Comparison of ENCODE assay signal across 21 cellular contexts in the genomic region with DNA sequence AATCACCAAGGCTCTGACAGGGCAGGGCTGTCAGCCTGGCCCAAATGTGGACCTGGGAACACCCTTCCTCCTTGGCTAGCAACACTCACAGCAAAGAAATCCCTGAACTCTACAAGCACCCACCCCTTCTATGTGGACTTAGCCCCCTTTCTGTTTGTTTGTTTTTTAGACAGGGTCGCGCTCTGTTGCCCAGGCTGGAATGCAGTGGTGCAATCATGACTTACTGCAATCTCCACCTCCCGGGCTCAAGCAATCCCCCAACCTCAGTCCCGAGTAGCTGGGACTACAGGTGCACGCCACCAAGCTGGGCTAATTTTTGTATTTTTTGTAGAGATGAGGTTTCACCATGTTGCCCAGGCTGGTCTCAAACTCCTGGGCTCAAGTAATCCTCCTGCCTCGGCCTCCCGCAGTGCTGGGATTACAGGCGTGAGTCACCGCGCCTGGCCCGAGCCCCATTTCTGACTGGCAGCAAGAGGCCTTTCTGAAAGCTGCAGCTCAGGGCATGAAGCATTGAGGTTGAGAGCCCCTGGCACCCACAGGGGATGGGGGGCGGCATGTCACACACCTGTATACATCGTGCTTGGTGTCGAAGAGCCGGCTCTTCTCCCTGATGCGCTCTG. TPM values are rescaled to one million over a fixed set of nuclear protein-coding genes. Genes with fewer than 3 reads are reported as not detected.
DNase-seq lines count a peak whose midpoint lies in the region; ATAC-seq and TF ChIP-seq lines count a peak whose summit lies in the region.
"Had no signal": no experiment of that assay in that cellular context is flagged by ENCODE, and none has a peak within 500 bp of the region (broad histone marks: within the 10 kb centered on the region; RNA-seq: fewer than 3 reads in every experiment).

No MANE protein-coding gene starts in this region.

- DNase-seq in HCT116 (ENCODE audit: low read depth, low spot score) = no peak
- no peak for DNase-seq in WTC11 (ENCODE audit: low spot score)
- DNase-seq in left kidney (ENCODE audit: low read depth, low spot score) = peak; percentile 70
- DNase-seq in suprapubic skin (ENCODE audit: low spot score in 2 of 2) = no peak
- DNase-seq in AML-193 (lab: John Stamatoyannopoulos, UW) = no peak
- no peak for DNase-seq in NCI-H345 treated with DMSO at 0.1 percent for 48 hours (lab: John Stamatoyannopoulos, UW; ENCODE audit: unreplicated experiment)
- DNase-seq in DMS114 treated with DMSO at 0.1 percent for 48 hours (lab: John Stamatoyannopoulos, UW; ENCODE audit: unreplicated experiment) = no peak
- DNase-seq in NK-92 (lab: John Stamatoyannopoulos, UW; ENCODE audit: unreplicated experiment) = no peak
- DNase-seq: activated CD8-positive, alpha-beta memory T cell treated with anti-CD3 and anti-CD28 coated beads, Interleukin-2, amount 10 ng/mL, durations not matched to agents 7 days and 5 days; activated effector memory CD4-positive, alpha-beta T cell treated with Interleukin-2 at 50 U/mL for 16 hours; C1 segment of cervical spinal cord; mesendoderm; MM.1S; NCI-H2081 treated with DMSO at 0.1 percent for 48 hours; OCI-M1; SK-N-SH; stimulated activated CD4-positive, alpha-beta T cell treated with anti-CD3 and anti-CD28 coated beads, Interleukin-15, amount 100 ng/mL, for 24 hours; stimulated activated naive B cell treated with anti-CD40 and anti-IgM and Interleukin-4, amounts not matched to agents 10 μg/mL and 1 μg/mL and 100 μg/mL, for 72 hours; T1000 had no signal

- H3K9me3 ChIP-seq in HCT116 (ENCODE audit: control insufficient read depth in 1 of 2, insufficient read depth in 1 of 2, low read depth in 1 of 2, low read length in 2 of 2) = no peaks in the 10 kb centered on the region
- H3K9me3 ChIP-seq in suprapubic skin = no peaks in the 10 kb centered on the region
- H3K9me3 ChIP-seq: SK-N-SH, upper lobe of right lung had no signal

- TF ChIP-seq POLR2A in HCT116 (IDR thresholded peaks at IDR 0.05; ENCODE audit: borderline replicate concordance, extremely low read depth, insufficient read depth, insufficient read length) (no peak), suprapubic skin (IDR thresholded peaks at IDR 0.05) (no peak)

- H3K4me1 ChIP-seq in HCT116 (ENCODE audit: control insufficient read depth in 1 of 2, insufficient read depth in 2 of 2, low read length in 2 of 2) (peaks cover 35 to 43% of the 10 kb centered on the region in 2 experiments), suprapubic skin (peaks cover 49% of the 10 kb centered on the region)

- no peaks in the 10 kb centered on the region; the same call in 1 of the 2 replicates for H3K27me3 Mint-ChIP-seq in WTC11 (ENCODE audit: low read depth)
- H3K27me3 Mint-ChIP-seq: activated CD8-positive, alpha-beta memory T cell treated with anti-CD3 and anti-CD28 coated beads, Interleukin-2, amount 10 ng/mL, durations not matched to agents 7 days and 5 days had no signal

- no peaks in the 10 kb centered on the region for H3K9me3 Mint-ChIP-seq in WTC11
- H3K9me3 Mint-ChIP-seq: nephron; stimulated activated naive B cell treated with anti-CD40 and anti-IgM and Interleukin-4, amounts not matched to agents 10 μg/mL and 1 μg/mL and 100 μg/mL, for 72 hours had no signal

- H3K4me2 ChIP-seq in HCT116 (ENCODE audit: low read length) = peak overlapping the region; percentile 67
- H3K4me2 ChIP-seq: SK-N-SH had no signal

- no peaks in the 10 kb centered on the region for H3K9me2 ChIP-seq in HCT116 (ENCODE audit: insufficient read depth)
- H3K9me2 ChIP-seq: SK-N-SH had no signal

- H3K27ac ChIP-seq in HCT116 (ENCODE audit: low read depth, low read length) (peak overlapping the region; percentile 17), suprapubic skin (peak overlapping the region; percentile 90)

- CTCF ChIA-PET in HCT116 (lab: Charles Lee) (interaction anchor here (1.8 kb wide), 1 partner anchor 138 kb away, joined by 5 read pairs; no protein-coding TSS in a partner anchor), WTC11 (lab: Charles Lee) (interaction anchor here (1.7 to 7.3 kb wide), 2 partner anchors 28 to 138 kb away, joined by 10 to 49 read pairs; no protein-coding TSS in a partner anchor)

- peaks cover 5% of the 10 kb centered on the region for H4K20me1 ChIP-seq in HCT116 (ENCODE audit: insufficient read depth)

- peaks cover 48% of the 10 kb centered on the region for H3K4me1 Mint-ChIP-seq in WTC11
- H3K4me1 Mint-ChIP-seq: activated CD8-positive, alpha-beta memory T cell treated with anti-CD3 and anti-CD28 coated beads, Interleukin-2, amount 10 ng/mL, durations not matched to agents 7 days and 5 days; stimulated activated naive B cell treated with anti-CD40 and anti-IgM and Interleukin-4, amounts not matched to agents 10 μg/mL and 1 μg/mL and 100 μg/mL, for 72 hours had no signal

- POLR2A ChIA-PET in HCT116 (lab: Charles Lee) (no interaction called here), WTC11 (lab: Charles Lee) (no interaction called here)

- H2AFZ ChIP-seq in HCT116 (ENCODE audit: low read depth, low read length, poor library complexity, severe bottlenecking) = no peak overlapping the region

- no peak overlapping the region for H3K4me3 Mint-ChIP-seq in WTC11
- H3K4me3 Mint-ChIP-seq: activated CD8-positive, alpha-beta memory T cell treated with anti-CD3 and anti-CD28 coated beads, Interleukin-2, amount 10 ng/mL, durations not matched to agents 7 days and 5 days; nephron; stimulated activated naive B cell treated with anti-CD40 and anti-IgM and Interleukin-4, amounts not matched to agents 10 μg/mL and 1 μg/mL and 100 μg/mL, for 72 hours had no signal

- H3K27me3 ChIP-seq in HCT116 (ENCODE audit: insufficient read depth, low read length) (no peaks in the 10 kb centered on the region), suprapubic skin (no peaks in the 10 kb centered on the region)
- H3K27me3 ChIP-seq: upper lobe of right lung had no signal

- H3K27ac Mint-ChIP-seq in WTC11 = no peak overlapping the region
- H3K27ac Mint-ChIP-seq: activated CD8-positive, alpha-beta memory T cell treated with anti-CD3 and anti-CD28 coated beads, Interleukin-2, amount 10 ng/mL, durations not matched to agents 7 days and 5 days; stimulated activated naive B cell treated with anti-CD40 and anti-IgM and Interleukin-4, amounts not matched to agents 10 μg/mL and 1 μg/mL and 100 μg/mL, for 72 hours had no signal

- peaks cover 30% of the 10 kb centered on the region for H3K36me3 Mint-ChIP-seq in WTC11
- H3K36me3 Mint-ChIP-seq: activated CD8-positive, alpha-beta memory T cell treated with anti-CD3 and anti-CD28 coated beads, Interleukin-2, amount 10 ng/mL, durations not matched to agents 7 days and 5 days; stimulated activated naive B cell treated with anti-CD40 and anti-IgM and Interleukin-4, amounts not matched to agents 10 μg/mL and 1 μg/mL and 100 μg/mL, for 72 hours had no signal

- H3K9ac ChIP-seq in HCT116 (ENCODE audit: low read length) = peak overlapping the region; percentile 9; the same call in 1 of the 2 replicates
- H3K9ac ChIP-seq: SK-N-SH had no signal

- TF ChIP-seq RAD21 in HCT116 (IDR thresholded peaks at IDR 0.05; ENCODE audit: low read depth) = no peak

- H3K36me3 ChIP-seq in HCT116 (ENCODE audit: control insufficient read depth in 1 of 2, insufficient read depth in 2 of 2, low read length in 2 of 2) (peaks cover 16 to 24% of the 10 kb centered on the region in 2 experiments), suprapubic skin (peaks cover 13% of the 10 kb centered on the region)

- H3K79me2 ChIP-seq in HCT116 (ENCODE audit: insufficient read depth, low read length) = peaks cover 50% of the 10 kb centered on the region; the same call in 1 of the 2 replicates

- TF ChIP-seq EP300 in suprapubic skin (IDR thresholded peaks at IDR 0.05) = no peak

- 86% methylated on average over 9 of the region's 16 CpGs for WGBS in suprapubic skin

- ATAC-seq in HCT116 = peak; percentile 79
- no peak for ATAC-seq in WTC11
- ATAC-seq: activated CD8-positive, alpha-beta memory T cell treated with anti-CD3 and anti-CD28 coated beads, Interleukin-2, amount 10 ng/mL, durations not matched to agents 7 days and 5 days; stimulated activated naive B cell treated with anti-CD40 and anti-IgM and Interleukin-4, amounts not matched to agents 10 μg/mL and 1 μg/mL and 100 μg/mL, for 72 hours had no signal

- intact Hi-C loops in HCT116 (cut with micrococcal nuclease) = no loop called here

- no peak for TF ChIP-seq CTCF in HCT116 (IDR thresholded peaks at IDR 0.05 in 2 of 3, conservative IDR thresholded peaks at IDR 0.05 in 1 of 3; ENCODE audit: borderline replicate concordance in 1 of 3, insufficient read depth in 1 of 3, low read depth in 2 of 3, low read length in 2 of 3)
- no peak for TF ChIP-seq CTCF in WTC11 (IDR thresholded peaks at IDR 0.05)
- no peak for TF ChIP-seq CTCF in suprapubic skin (IDR thresholded peaks at IDR 0.05)

- BruUV-seq in HCT116 (replicated peaks; lab: Mats Ljungman, UMichigan) = no TSS peak

- H3K4me3 ChIP-seq in HCT116 (replicated peaks in 1 of 2; ENCODE audit: low read depth in 1 of 2, low read length in 2 of 2) = peak overlapping the region in 1 of 2 experiments; percentile 36; a peak in 2 of 4 replicates
- no peak overlapping the region for H3K4me3 ChIP-seq in suprapubic skin
- H3K4me3 ChIP-seq: upper lobe of right lung had no signal

- RAD21 ChIA-PET in HCT116 (lab: Charles Lee; ENCODE audit: low non-redundant PET in 1 of 2, low total read pairs in 2 of 2, uncharacterized antibody in 2 of 2, unreplicated experiment in 2 of 2) = interaction anchor here in 1 of 2 experiments (0.7 kb wide), 1 partner anchor 97 kb away, joined by 3 read pairs; no protein-coding TSS in a partner anchor

TF ChIP-seq in WTC11, 78 proteins besides CTCF, POLR2A, EP300 and RAD21:
- TF ChIP-seq JAZF1 (CRISPR knock-in tag; IDR thresholded peaks at IDR 0.05) (no peak), GABPB1 (CRISPR knock-in tag; IDR thresholded peaks at IDR 0.05) (peak; percentile 86), SOX15 (CRISPR knock-in tag; IDR thresholded peaks at IDR 0.05) (no peak)
TF ChIP-seq in WTC11: peak in this region for 1.

RNA-seq across cellular contexts. Expression of a gene that starts 16.2 kb away (rescaled TPM):
- total RNA-seq in HCT116 (2021; ENCODE audit: unreplicated experiment) (9.9 TPM), WTC11 (2021) (13.7 to 20.1 TPM (median 14.0 TPM) in 3 replicates), suprapubic skin (10 to 100 TPM; 38.6 to 59.5 (median 50.0) TPM)
- polyA plus RNA-seq in HCT116 (2012) = 8.2 and 11.1 TPM in 2 replicates
- total RNA-seq: activated CD8-positive, alpha-beta memory T cell treated with anti-CD3 and anti-CD28 coated beads, Interleukin-2, amount 10 ng/mL, durations not matched to agents 7 days and 5 days had no signal
